In genomic region chr16:85234310-85235235, GRCh38 we compare ENCODE assay signal across 1 cellular context.
TF ChIP-seq lines count a peak whose summit lies in the region.

No MANE protein-coding gene starts in this region.

TF ChIP-seq in HepG2, 621 proteins besides CTCF, POLR2A, EP300 and RAD21 (continued from another document and continues in another):
- TF ChIP-seq ZNF280D (CRISPR knock-in tag; IDR thresholded peaks at IDR 0.05): peak; percentile 85
- no peak for TF ChIP-seq CEBPG (CRISPR knock-in tag; IDR thresholded peaks at IDR 0.05)
- peak; percentile 48; the same call in 1 of the 2 replicates for TF ChIP-seq ZNF788 (CRISPR knock-in tag; IDR thresholded peaks at IDR 0.05; ENCODE audit: borderline replicate concordance)
- TF ChIP-seq MTF2 (CRISPR knock-in tag; IDR thresholded peaks at IDR 0.05; ENCODE audit: borderline replicate concordance): peak; percentile 73; the same call in 1 of the 2 replicates
- no peak for TF ChIP-seq ARID3A (IDR thresholded peaks at IDR 0.05; ENCODE audit: low read depth, low read length)
- TF ChIP-seq NCOR1 (IDR thresholded peaks at IDR 0.05; ENCODE audit: borderline replicate concordance, low read length): peak; percentile 72; the same call in 1 of the 2 replicates
- peak; percentile 66 for TF ChIP-seq GABPB1 (CRISPR knock-in tag; IDR thresholded peaks at IDR 0.05)
- 0 out of 2 replicates have a peak, but pooled peaks have one; percentile 22 for TF ChIP-seq ZNF33A (CRISPR knock-in tag; IDR thresholded peaks at IDR 0.05; ENCODE audit: borderline replicate concordance)
- no peak for TF ChIP-seq BCL3 (CRISPR knock-in tag; IDR thresholded peaks at IDR 0.05)
- TF ChIP-seq ATF7 (IDR thresholded peaks at IDR 0.05): no peak
- peak; percentile 66; the same call in 1 of the 2 replicates for TF ChIP-seq ATF7 (CRISPR knock-in tag; IDR thresholded peaks at IDR 0.05)
- TF ChIP-seq NR2F2 (IDR thresholded peaks at IDR 0.05; ENCODE audit: borderline replicate concordance, low read depth): peak; percentile 74; the same call in 1 of the 2 replicates
- peak; percentile 74; the same call in 1 of the 2 replicates for TF ChIP-seq HIVEP1 (CRISPR knock-in tag; IDR thresholded peaks at IDR 0.05)
- no peak for TF ChIP-seq ZNF10 (CRISPR knock-in tag; IDR thresholded peaks at IDR 0.05; ENCODE audit: borderline replicate concordance, low read depth)
- TF ChIP-seq ZNF703 (CRISPR knock-in tag; IDR thresholded peaks at IDR 0.05; ENCODE audit: borderline replicate concordance): 0 out of 2 replicates have a peak, but pooled peaks have one; percentile 41
- TF ChIP-seq NCOA2 (CRISPR knock-in tag; IDR thresholded peaks at IDR 0.05): peak; percentile 60
- peak; percentile 55; the same call in 1 of the 2 replicates for TF ChIP-seq KDM6A (CRISPR knock-in tag; IDR thresholded peaks at IDR 0.05; ENCODE audit: low read depth)
- peak; percentile 67; the same call in 1 of the 2 replicates for TF ChIP-seq ZFP91 (CRISPR knock-in tag; IDR thresholded peaks at IDR 0.05; ENCODE audit: borderline replicate concordance)
- TF ChIP-seq SMAD3 (CRISPR knock-in tag; IDR thresholded peaks at IDR 0.05): peak; percentile 32; the same call in 1 of the 2 replicates
- TF ChIP-seq ARID4A (CRISPR knock-in tag; IDR thresholded peaks at IDR 0.05; ENCODE audit: borderline replicate concordance): peak; percentile 59; the same call in 1 of the 2 replicates
- no peak for TF ChIP-seq MAF1 (CRISPR knock-in tag; IDR thresholded peaks at IDR 0.05; ENCODE audit: borderline replicate concordance)
- peak; percentile 47; the same call in 1 of the 2 replicates for TF ChIP-seq TFAP4 (IDR thresholded peaks at IDR 0.05; ENCODE audit: borderline replicate concordance, low read depth)
- 0 out of 2 replicates have a peak, but pooled peaks have one; percentile 33 for TF ChIP-seq MEF2D (CRISPR knock-in tag; IDR thresholded peaks at IDR 0.05)
- peak; percentile 74; the same call in 1 of the 2 replicates for TF ChIP-seq ZNF280B (CRISPR knock-in tag; IDR thresholded peaks at IDR 0.05; ENCODE audit: borderline replicate concordance)
- TF ChIP-seq ZNF460 (CRISPR knock-in tag; IDR thresholded peaks at IDR 0.05; ENCODE audit: borderline replicate concordance): peak; percentile 63; the same call in 1 of the 2 replicates
- peak; percentile 69; the same call in 1 of the 2 replicates for TF ChIP-seq MEIS1 (CRISPR knock-in tag; IDR thresholded peaks at IDR 0.05; ENCODE audit: borderline replicate concordance)
- TF ChIP-seq ZNF83 (CRISPR knock-in tag; IDR thresholded peaks at IDR 0.05; ENCODE audit: borderline replicate concordance): no peak
- TF ChIP-seq POGZ (CRISPR knock-in tag; IDR thresholded peaks at IDR 0.05): peak; percentile 81
- 0 out of 2 replicates have a peak, but pooled peaks have one; percentile 48 for TF ChIP-seq HOMEZ (CRISPR knock-in tag; IDR thresholded peaks at IDR 0.05; ENCODE audit: low read depth)
- no peak for TF ChIP-seq HNRNPH1 (optimal IDR thresholded peaks at IDR 0.05; ENCODE audit: low read depth, low read length)
- TF ChIP-seq DRAP1 (CRISPR knock-in tag; IDR thresholded peaks at IDR 0.05): peak; percentile 45; the same call in 1 of the 2 replicates
- TF ChIP-seq ZSCAN29 (CRISPR knock-in tag; conservative IDR thresholded peaks at IDR 0.05): 0 out of 2 replicates have a peak, but pooled peaks have one; percentile 51
- peak; percentile 95 for TF ChIP-seq HDAC2 (CRISPR knock-in tag; IDR thresholded peaks at IDR 0.05)
- TF ChIP-seq ZFP82 (CRISPR knock-in tag; IDR thresholded peaks at IDR 0.05; ENCODE audit: borderline replicate concordance): 0 out of 2 replicates have a peak, but pooled peaks have one; percentile 58
- peak; percentile 22; the same call in 1 of the 2 replicates for TF ChIP-seq TAF1 (CRISPR knock-in tag; IDR thresholded peaks at IDR 0.05)
- TF ChIP-seq ZNF850 (CRISPR knock-in tag; conservative IDR thresholded peaks at IDR 0.05): 0 out of 2 replicates have a peak, but pooled peaks have one; percentile 52
- TF ChIP-seq ARNT (IDR thresholded peaks at IDR 0.05): no peak
- TF ChIP-seq SOX6 (IDR thresholded peaks at IDR 0.05): no peak
- TF ChIP-seq SOX6 (CRISPR knock-in tag; IDR thresholded peaks at IDR 0.05): peak; percentile 72
- TF ChIP-seq ZNF737 (CRISPR knock-in tag; IDR thresholded peaks at IDR 0.05; ENCODE audit: borderline replicate concordance): no peak
- 0 out of 2 replicates have a peak, but pooled peaks have one; percentile 38 for TF ChIP-seq ZNF839 (CRISPR knock-in tag; IDR thresholded peaks at IDR 0.05; ENCODE audit: borderline replicate concordance)
- peak; percentile 66; the same call in 1 of the 2 replicates for TF ChIP-seq ERF (CRISPR knock-in tag; IDR thresholded peaks at IDR 0.05)
